Comparison of ENCODE assay signal across 22 cellular contexts in genomic region chr9:22144226-22144625, GRCh38.
A peak's percentile ranks its signal among the peaks of the same experiment; 100 is the strongest.
DNase-seq lines count a peak whose midpoint lies in the region; TF ChIP-seq lines count a peak whose summit lies in the region.
"Had no signal": no experiment of that assay in that cellular context is flagged by ENCODE, and none has a peak within 500 bp of the region (broad histone marks: within the 10 kb centered on the region; RNA-seq: fewer than 3 reads in every experiment).

No MANE protein-coding gene starts in this region.

- H3K27ac ChIP-seq in smooth muscle cell (ENCODE audit: low read depth) = peak overlapping the region; percentile 92
- H3K27ac ChIP-seq: 22Rv1, BLaER1, SJCRH30 had no signal

- H3F3A ChIP-seq in smooth muscle cell (ENCODE audit: low read depth) = peaks cover 18% of the 10 kb centered on the region

- DNase-seq in NCI-H82 (lab: John Stamatoyannopoulos, UW) (peak; percentile 44), NCI-H82 treated with DMSO at 0.1 percent for 48 hours (lab: John Stamatoyannopoulos, UW; ENCODE audit: unreplicated experiment) (no peak), cardiac fibroblast (ENCODE audit: low read depth in 2 of 2) (peak; percentile 17 to 34), fibroblast of pulmonary artery (ENCODE audit: low read depth) (peak; percentile 13), smooth muscle cell (lab: John Stamatoyannopoulos, UW; ENCODE audit: unreplicated experiment) (no peak), NCI-H2081 (lab: John Stamatoyannopoulos, UW) (no peak), mesenteric fat pad (ENCODE audit: low spot score) (no peak), 8988T (no peak)
- DNase-seq: CD4-positive, alpha-beta memory T cell; DMS153; GF-D8; H7; Karpas-422; NCI-H1105 treated with DMSO at 0.1 percent for 48 hours; NCI-H1694 treated with DMSO at 0.1 percent for 48 hours; NCI-H2107; NCI-H2227 treated with DMSO at 0.1 percent for 48 hours; NCI-H510A treated with DMSO at 0.1 percent for 48 hours; SJCRH30 had no signal

- WGBS in smooth muscle cell (ENCODE audit: low lambda C conversion rate) = 46% methylated on average over 1 of the region's 1 CpG

- H2AFZ ChIP-seq in smooth muscle cell (ENCODE audit: low read depth) = no peak overlapping the region

- no peaks in the 10 kb centered on the region for H3K9me3 ChIP-seq in smooth muscle cell (replicated peaks; ENCODE audit: low read depth)
- H3K9me3 ChIP-seq: BLaER1, SJCRH30 had no signal

- H3K79me2 ChIP-seq in smooth muscle cell (ENCODE audit: low read depth) = no peaks in the 10 kb centered on the region

- no peaks in the 10 kb centered on the region for H3K27me3 ChIP-seq in smooth muscle cell (ENCODE audit: low read depth)
- H3K27me3 ChIP-seq: BLaER1, SJCRH30 had no signal

- H4K20me1 ChIP-seq in smooth muscle cell (ENCODE audit: low read depth) = no peaks in the 10 kb centered on the region
- H4K20me1 ChIP-seq: BLaER1 had no signal

- peaks cover 18% of the 10 kb centered on the region for H3K4me1 ChIP-seq in smooth muscle cell (ENCODE audit: low read depth)
- H3K4me1 ChIP-seq: BLaER1 had no signal

- H3K4me2 ChIP-seq in smooth muscle cell = peak overlapping the region; percentile 1
- H3K4me2 ChIP-seq: BLaER1 had no signal

- TF ChIP-seq CTCF in cardiac fibroblast (IDR thresholded peaks at IDR 0.05; ENCODE audit: low read depth, low read length) (no peak), fibroblast of pulmonary artery (IDR thresholded peaks at IDR 0.05; ENCODE audit: low read length, missing control alignments) (no peak), smooth muscle cell (IDR thresholded peaks at IDR 0.05; ENCODE audit: borderline replicate concordance, insufficient read depth, poor library complexity, severe bottlenecking) (no peak)

- H3K9ac ChIP-seq in smooth muscle cell (ENCODE audit: low read depth) = no peak overlapping the region
- H3K9ac ChIP-seq: BLaER1 had no signal

- H3K36me3 ChIP-seq in smooth muscle cell (ENCODE audit: low read depth) = no peaks in the 10 kb centered on the region
- H3K36me3 ChIP-seq: BLaER1, SJCRH30 had no signal

- no peak overlapping the region for H3K4me3 ChIP-seq in cardiac fibroblast (replicated peaks in 1 of 2; ENCODE audit: low read depth in 2 of 2, low read length in 2 of 2)
- no peak overlapping the region for H3K4me3 ChIP-seq in fibroblast of pulmonary artery (replicated peaks; ENCODE audit: low read depth, low read length)
- no peak overlapping the region for H3K4me3 ChIP-seq in smooth muscle cell
- H3K4me3 ChIP-seq: BLaER1, GM12878, SJCRH30 had no signal

Comparison
In these comparisons a context has a peak if more than half of its experiments do, and no peak if none do; other contexts are left out.
1. DNase-seq: peak in NCI-H82 (single experiment), cardiac fibroblast (2 of 2) and fibroblast of pulmonary artery (single experiment); none in NCI-H82 treated with DMSO at 0.1 percent for 48 hours (single experiment), smooth muscle cell (single experiment), NCI-H2081 (0 of 2), mesenteric fat pad (single experiment) and 8988T (single experiment).